ENCODE assay signal across 10 cellular contexts in the genomic region with DNA sequence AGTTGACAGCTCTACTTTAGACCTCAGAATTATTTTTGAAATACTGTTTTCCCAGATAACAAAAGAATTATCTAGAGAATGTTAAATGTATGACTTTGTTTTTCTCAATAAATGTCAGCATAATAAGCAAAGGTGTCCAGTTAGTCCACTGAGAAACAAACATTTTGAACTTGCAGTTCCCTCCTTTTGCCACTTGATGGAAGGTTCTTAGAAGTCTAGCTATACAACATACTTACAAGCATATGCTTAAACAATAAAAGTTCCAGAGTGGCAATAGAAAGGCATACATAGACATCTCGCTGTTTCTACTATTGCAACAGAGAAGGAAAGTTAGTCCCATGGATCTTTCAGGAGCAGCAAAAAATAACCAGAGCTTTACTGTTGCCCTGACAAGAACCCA. TPM values are rescaled to one million over a fixed set of nuclear protein-coding genes. Genes with fewer than 3 reads are reported as not detected.
A peak's percentile ranks its signal among the peaks of the same experiment; 100 is the strongest.
DNase-seq lines count a peak whose midpoint lies in the region; ATAC-seq, FAIRE-seq and TF ChIP-seq lines count a peak whose summit lies in the region.
"Had no signal": no experiment of that assay in that cellular context is flagged by ENCODE, and none has a peak within 500 bp of the region (broad histone marks: within the 10 kb centered on the region; RNA-seq: fewer than 3 reads in every experiment).

No MANE protein-coding gene starts in this region.

- H3K27me3 ChIP-seq in prostate gland (replicated peaks; ENCODE audit: insufficient read depth) = no peaks in the 10 kb centered on the region
- no peaks in the 10 kb centered on the region for H3K27me3 ChIP-seq in SJCRH30

- CTCF ChIA-PET in A549 (lab: Yijun Ruan, JAX) = interaction anchor here (0.5 to 3.1 kb wide), 8 partner anchors 8 to 921 kb away, joined by 3 to 17 read pairs (median 4); a partner anchor contains a TSS

- no peak for TF ChIP-seq POLR2A in A549 (IDR thresholded peaks at IDR 0.05; ENCODE audit: low read length)
- TF ChIP-seq POLR2A in prostate gland (IDR thresholded peaks at IDR 0.05) = no peak

- H3K9me3 ChIP-seq in A549 (no peaks in the 10 kb centered on the region), prostate gland (no peaks in the 10 kb centered on the region), SJCRH30 (replicated peaks) (no peaks in the 10 kb centered on the region)

- no peak overlapping the region for H3K4me2 ChIP-seq in A549

- POLR2A ChIA-PET in A549 (lab: Yijun Ruan, JAX) = no interaction called here

- H3K4me3 ChIP-seq in A549 = no peak overlapping the region
- no peak overlapping the region for H3K4me3 ChIP-seq in foreskin fibroblast (ENCODE audit: low read depth in 1 of 2, low read length in 2 of 2)
- H3K4me3 ChIP-seq in prostate gland = no peak overlapping the region
- H3K4me3 ChIP-seq in SJCRH30 = no peak overlapping the region

- DNase-seq in A549 (ENCODE audit: low read depth in 1 of 2, low spot score in 1 of 2) (peak in 1 of 2 experiments; percentile 29), SKM-1 (lab: John Stamatoyannopoulos, UW; ENCODE audit: unreplicated experiment) (peak; percentile 4), foreskin fibroblast (peak in 1 of 2 donors; percentile 34), NCI-H146 treated with DMSO at 0.1 percent for 48 hours (lab: John Stamatoyannopoulos, UW; ENCODE audit: unreplicated experiment) (no peak), prostate gland (ENCODE audit: low spot score) (no peak), SJCRH30 (no peak)
- DNase-seq: activated T-cell treated with anti-CD3 and anti-CD28 coated beads, Interleukin-2, amount 50 U/mL, for 4 hours had no signal

- peaks cover 0 to 10% of the 10 kb centered on the region in 2 donors for H3K36me3 ChIP-seq in prostate gland
- peaks cover 63% of the 10 kb centered on the region for H3K36me3 ChIP-seq in SJCRH30

- ATAC-seq in A549 (peak; percentile 79 to 83), HG03460 (IDR thresholded peaks at IDR 0.05; ENCODE audit: unreplicated experiment) (no peak)
- ATAC-seq: activated T-cell treated with anti-CD3 and anti-CD28 coated beads, Interleukin-2, amount 50 U/mL, for 4 hours; left lobe of liver had no signal

- H3K27ac ChIP-seq in A549 = no peak overlapping the region
- H3K27ac ChIP-seq in prostate gland = no peak overlapping the region
- no peak overlapping the region for H3K27ac ChIP-seq in SJCRH30

- 93% methylated on average over 1 of the region's 1 CpG for whole genome bisulfite sequencing in A549 (ENCODE audit: missing lambda C conversion rate)
- 93% methylated on average over 1 of the region's 1 CpG for WGBS in prostate gland

- TF ChIP-seq EP300 in A549 (IDR thresholded peaks at IDR 0.05) = no peak

- no peaks in the 10 kb centered on the region for H3K4me1 ChIP-seq in A549
- H3K4me1 ChIP-seq in prostate gland (replicated peaks) = no peaks in the 10 kb centered on the region
- no peaks in the 10 kb centered on the region for H3K4me1 ChIP-seq in SJCRH30

- no peak for TF ChIP-seq RAD21 in A549 (conservative IDR thresholded peaks at IDR 0.05 in 1 of 2, IDR thresholded peaks at IDR 0.05 in 1 of 2)

- no peak for FAIRE-seq in A549 (lab: Jason Lieb, UNC)

- intact Hi-C loops in prostate gland (cut with DNase I) = no loop called here

- no peak for TF ChIP-seq CTCF in A549 (IDR thresholded peaks at IDR 0.05)
- TF ChIP-seq CTCF in GM12874 (IDR thresholded peaks at IDR 0.05; ENCODE audit: insufficient read depth, low read depth, low read length) = peak; percentile 15; the same call in 1 of the 2 replicates
- peak; percentile 42 for TF ChIP-seq CTCF in foreskin fibroblast (IDR thresholded peaks at IDR 0.05; ENCODE audit: low read depth, low read length)
- no peak for TF ChIP-seq CTCF in prostate gland (IDR thresholded peaks at IDR 0.05)

TF ChIP-seq in A549, 52 proteins besides CTCF, POLR2A, EP300 and RAD21:
- TF ChIP-seq POLR2AphosphoS2 (conservative IDR thresholded peaks at IDR 0.05; ENCODE audit: low read length) (no peak), SMC3 (IDR thresholded peaks at IDR 0.05) (no peak), HOXA7 (CRISPR knock-in tag; IDR thresholded peaks at IDR 0.05) (no peak), HOXB5 (CRISPR knock-in tag; IDR thresholded peaks at IDR 0.05) (no peak), SREBF2 (IDR thresholded peaks at IDR 0.05) (no peak), HDAC2 (IDR thresholded peaks at IDR 0.05) (no peak), ZFP36 (IDR thresholded peaks at IDR 0.05; ENCODE audit: borderline replicate concordance, partially characterized antibody) (no peak), PHF8 (IDR thresholded peaks at IDR 0.05; ENCODE audit: borderline replicate concordance, low read depth) (no peak), BHLHE40 (IDR thresholded peaks at IDR 0.05; ENCODE audit: low read depth, low read length) (no peak), TFCP2L1 (CRISPR knock-in tag; IDR thresholded peaks at IDR 0.05) (no peak)
- TF ChIP-seq, protein P1, sequence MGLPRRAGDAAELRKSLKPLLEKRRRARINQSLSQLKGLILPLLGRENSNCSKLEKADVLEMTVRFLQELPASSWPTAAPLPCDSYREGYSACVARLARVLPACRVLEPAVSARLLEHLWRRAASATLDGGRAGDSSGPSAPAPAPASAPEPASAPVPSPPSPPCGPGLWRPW (IDR thresholded peaks at IDR 0.05) = no peak
- TF ChIP-seq, protein P2, sequence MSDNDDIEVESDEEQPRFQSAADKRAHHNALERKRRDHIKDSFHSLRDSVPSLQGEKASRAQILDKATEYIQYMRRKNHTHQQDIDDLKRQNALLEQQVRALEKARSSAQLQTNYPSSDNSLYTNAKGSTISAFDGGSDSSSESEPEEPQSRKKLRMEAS (IDR thresholded peaks at IDR 0.05) = no peak
- TF ChIP-seq, protein P3, sequence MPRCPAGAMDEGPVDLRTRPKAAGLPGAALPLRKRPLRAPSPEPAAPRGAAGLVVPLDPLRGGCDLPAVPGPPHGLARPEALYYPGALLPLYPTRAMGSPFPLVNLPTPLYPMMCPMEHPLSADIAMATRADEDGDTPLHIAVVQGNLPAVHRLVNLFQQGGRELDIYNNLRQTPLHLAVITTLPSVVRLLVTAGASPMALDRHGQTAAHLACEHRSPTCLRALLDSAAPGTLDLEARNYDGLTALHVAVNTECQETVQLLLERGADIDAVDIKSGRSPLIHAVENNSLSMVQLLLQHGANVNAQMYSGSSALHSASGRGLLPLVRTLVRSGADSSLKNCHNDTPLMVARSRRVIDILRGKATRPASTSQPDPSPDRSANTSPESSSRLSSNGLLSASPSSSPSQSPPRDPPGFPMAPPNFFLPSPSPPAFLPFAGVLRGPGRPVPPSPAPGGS (IDR thresholded peaks at IDR 0.05) = no peak

RNA-seq across cellular contexts. Expression of a gene that starts 11.8 kb away (rescaled TPM):
- 118 and 131 TPM in 2 replicates for polyA plus RNA-seq in A549 (2011; rRNA removed)
- 117 and 136 TPM in 2 replicates for polyA plus RNA-seq in A549 (2012; cell fraction: cytosol; rRNA removed)
- polyA plus RNA-seq in A549 (2012; cell fraction: nucleus; rRNA removed) = 84.8 and 121 TPM in 2 replicates
- polyA plus RNA-seq in A549 (2017; fragmentation: RNase III; extraction: RNeasy Plus Mini Kit Qiagen cat#74134 plus additional on column Dnase treatment) = 134 to 148 TPM (median 137 TPM) in 3 replicates
- polyA minus RNA-seq in A549 (2011; rRNA and poly(A)+ RNA removed) = 89.0 and 116 TPM in 2 replicates
- 100 to 1,000 TPM; 186 to 191 TPM for total RNA-seq in prostate gland
- 146 and 171 TPM in 2 replicates for total RNA-seq in SJCRH30 (2014; rRNA removed; shearing (Covaris generic))

RNA-seq across cellular contexts. Expression of a gene that starts 16.9 kb away (rescaled TPM):
- polyA plus RNA-seq in A549 (2011; rRNA removed) = not detected in 2 replicates
- polyA plus RNA-seq in A549 (2012; cell fraction: cytosol; rRNA removed) = not detected in 2 replicates
- 0.04 TPM in 1 of 2 replicates, not detected in the other for polyA plus RNA-seq in A549 (2012; cell fraction: nucleus; rRNA removed)
- polyA plus RNA-seq in A549 (2017; fragmentation: RNase III; extraction: RNeasy Plus Mini Kit Qiagen cat#74134 plus additional on column Dnase treatment) = not detected in 3 replicates
- not detected in 2 replicates for polyA minus RNA-seq in A549 (2011; rRNA and poly(A)+ RNA removed)
- not detected for total RNA-seq in prostate gland
- total RNA-seq in SJCRH30 (2014; rRNA removed; shearing (Covaris generic)) = not detected in 2 replicates
- total RNA-seq: activated T-cell treated with anti-CD3 and anti-CD28 coated beads, Interleukin-2, amount 50 U/mL, for 4 hours; left lobe of liver had no signal

RNA-seq across cellular contexts. Expression of a gene that starts 40.0 kb away (rescaled TPM):
- polyA plus RNA-seq in A549 (2011; rRNA removed) (not detected in 2 replicates), A549 (2017; fragmentation: RNase III; extraction: RNeasy Plus Mini Kit Qiagen cat#74134 plus additional on column Dnase treatment) (not detected in 3 replicates)
- polyA plus RNA-seq in A549 (2012; cell fraction: cytosol; rRNA removed) = not detected in 2 replicates
- not detected in 2 replicates for polyA plus RNA-seq in A549 (2012; cell fraction: nucleus; rRNA removed)
- polyA minus RNA-seq in A549 (2011; rRNA and poly(A)+ RNA removed) = not detected in 2 replicates
- total RNA-seq in prostate gland = not detected
- total RNA-seq in SJCRH30 (2014; rRNA removed; shearing (Covaris generic)) = not detected in 2 replicates
- total RNA-seq: activated T-cell treated with anti-CD3 and anti-CD28 coated beads, Interleukin-2, amount 50 U/mL, for 4 hours; left lobe of liver had no signal

Comparison
In these comparisons a context has a peak if more than half of its experiments do, and no peak if none do; other contexts are left out.
1. CTCF ChIP-seq: peak in GM12874 (single experiment) and foreskin fibroblast (single experiment); none in A549 (single experiment) and prostate gland (0 of 4).